1 cellular context compared by ENCODE assay signal in the genomic region with DNA sequence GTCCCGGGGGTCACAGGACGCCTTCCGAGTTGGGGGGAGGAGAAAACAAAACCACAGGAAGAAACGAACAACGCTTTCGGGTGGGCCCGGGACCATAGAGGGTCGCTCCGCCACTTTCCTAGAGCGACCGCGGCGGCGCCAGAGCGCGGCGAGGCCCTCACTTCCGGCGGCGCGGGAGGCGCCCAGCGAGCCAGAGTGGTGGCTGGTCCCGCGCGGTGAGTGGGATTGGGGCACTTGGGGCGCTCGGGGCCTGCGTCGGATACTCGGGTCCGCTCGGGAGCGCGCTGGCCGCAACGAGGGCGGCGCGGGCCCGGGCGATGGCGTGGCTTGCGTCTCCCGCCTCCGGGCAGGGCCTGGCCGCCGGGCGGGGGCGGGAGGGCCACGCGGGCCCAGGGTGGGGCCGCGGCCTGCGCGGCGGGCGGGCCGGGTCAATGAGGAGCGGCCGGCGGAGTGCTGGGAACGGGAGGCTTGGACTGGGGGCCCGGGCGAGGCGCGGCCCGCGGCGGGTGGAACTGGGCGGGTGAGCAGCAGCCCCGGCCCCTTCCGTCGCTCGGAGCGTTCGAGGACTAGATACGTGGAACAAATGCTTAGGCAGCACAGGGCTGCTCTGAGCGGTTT.
A peak's percentile ranks its signal among the peaks of the same experiment; 100 is the strongest.
TF ChIP-seq lines count a peak whose summit lies in the region.

A gene (plus strand): TSS at position 160 of the 618 bp plus-strand sequence. CDS start 2,446 bp downstream, outside the sequence.

TF ChIP-seq in neural cell, 6 proteins besides CTCF, POLR2A, EP300 and RAD21 (continued from another document):
- TF ChIP-seq, protein P1, sequence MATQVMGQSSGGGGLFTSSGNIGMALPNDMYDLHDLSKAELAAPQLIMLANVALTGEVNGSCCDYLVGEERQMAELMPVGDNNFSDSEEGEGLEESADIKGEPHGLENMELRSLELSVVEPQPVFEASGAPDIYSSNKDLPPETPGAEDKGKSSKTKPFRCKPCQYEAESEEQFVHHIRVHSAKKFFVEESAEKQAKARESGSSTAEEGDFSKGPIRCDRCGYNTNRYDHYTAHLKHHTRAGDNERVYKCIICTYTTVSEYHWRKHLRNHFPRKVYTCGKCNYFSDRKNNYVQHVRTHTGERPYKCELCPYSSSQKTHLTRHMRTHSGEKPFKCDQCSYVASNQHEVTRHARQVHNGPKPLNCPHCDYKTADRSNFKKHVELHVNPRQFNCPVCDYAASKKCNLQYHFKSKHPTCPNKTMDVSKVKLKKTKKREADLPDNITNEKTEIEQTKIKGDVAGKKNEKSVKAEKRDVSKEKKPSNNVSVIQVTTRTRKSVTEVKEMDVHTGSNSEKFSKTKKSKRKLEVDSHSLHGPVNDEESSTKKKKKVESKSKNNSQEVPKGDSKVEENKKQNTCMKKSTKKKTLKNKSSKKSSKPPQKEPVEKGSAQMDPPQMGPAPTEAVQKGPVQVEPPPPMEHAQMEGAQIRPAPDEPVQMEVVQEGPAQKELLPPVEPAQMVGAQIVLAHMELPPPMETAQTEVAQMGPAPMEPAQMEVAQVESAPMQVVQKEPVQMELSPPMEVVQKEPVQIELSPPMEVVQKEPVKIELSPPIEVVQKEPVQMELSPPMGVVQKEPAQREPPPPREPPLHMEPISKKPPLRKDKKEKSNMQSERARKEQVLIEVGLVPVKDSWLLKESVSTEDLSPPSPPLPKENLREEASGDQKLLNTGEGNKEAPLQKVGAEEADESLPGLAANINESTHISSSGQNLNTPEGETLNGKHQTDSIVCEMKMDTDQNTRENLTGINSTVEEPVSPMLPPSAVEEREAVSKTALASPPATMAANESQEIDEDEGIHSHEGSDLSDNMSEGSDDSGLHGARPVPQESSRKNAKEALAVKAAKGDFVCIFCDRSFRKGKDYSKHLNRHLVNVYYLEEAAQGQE (IDR thresholded peaks at IDR 0.05; ENCODE audit: borderline replicate concordance), result peak; percentile 44
TF ChIP-seq in neural cell: peak in this region for 3.
